8 cellular contexts compared by ENCODE assay signal in genomic region chr12:106773286-106773685, GRCh38. TPM values are rescaled to one million over a fixed set of nuclear protein-coding genes. Genes with fewer than 3 reads are reported as not detected.
DNase-seq lines count a peak whose midpoint lies in the region; ATAC-seq and TF ChIP-seq lines count a peak whose summit lies in the region.

No MANE protein-coding gene starts in this region.

- H3K9ac ChIP-seq in skeletal muscle tissue (ENCODE audit: low read depth in 1 of 3, low read length in 3 of 3): peak overlapping the region; percentile 94 to 98 (median 96)

- H3K9me3 ChIP-seq in T-helper 17 cell (ENCODE audit: control insufficient read depth, low read length, poor library complexity, severe bottlenecking) (no peaks in the 10 kb centered on the region), skeletal muscle tissue (ENCODE audit: control insufficient read depth in 3 of 3, low read length in 3 of 3) (no peaks in the 10 kb centered on the region)

- TF ChIP-seq CTCF in foreskin fibroblast (IDR thresholded peaks at IDR 0.05; ENCODE audit: low read depth, low read length): no peak

- peak overlapping the region; percentile 96 for H3K27ac Mint-ChIP-seq in T-helper 17 cell

- peaks cover 7% of the 10 kb centered on the region for H3K36me3 Mint-ChIP-seq in T-helper 17 cell (ENCODE audit: low read depth)

- H3K36me3 ChIP-seq in H7 (replicated peaks; ENCODE audit: control insufficient read depth, insufficient read depth, low read length): 0 out of 2 replicates have a peak, but pooled peaks cover 2% of the 10 kb centered on the region
- peaks cover 0 to 3% (median 0%) of the 10 kb centered on the region in 3 donors for H3K36me3 ChIP-seq in skeletal muscle tissue (ENCODE audit: control insufficient read depth in 3 of 3, insufficient read depth in 3 of 3, low read length in 3 of 3)

- DNase-seq in H7 (no peak), T-helper 17 cell (no peak), foreskin fibroblast (no peak), CD1c-positive myeloid dendritic cell (ENCODE audit: extremely low spot score) (no peak)

- peak overlapping the region; percentile 97 for H3K27ac ChIP-seq in skeletal muscle tissue (ENCODE audit: low read depth, low read length)

- ATAC-seq in T-helper 17 cell: no peak
- no peak for ATAC-seq in GM19035 (IDR thresholded peaks at IDR 0.05; ENCODE audit: unreplicated experiment)
- no peak for ATAC-seq in GM19351 (IDR thresholded peaks at IDR 0.05; ENCODE audit: unreplicated experiment)
- no peak for ATAC-seq in GM19397 (IDR thresholded peaks at IDR 0.05; ENCODE audit: unreplicated experiment)

- peaks cover 36% of the 10 kb centered on the region for H3K4me1 Mint-ChIP-seq in T-helper 17 cell

- no peaks in the 10 kb centered on the region for H3K27me3 Mint-ChIP-seq in T-helper 17 cell

- H3K4me3 ChIP-seq in H7 (ENCODE audit: insufficient read depth, low read depth, low read length): peak overlapping the region; percentile 66; the same call in 1 of the 2 replicates
- peak overlapping the region; percentile 86 to 99 for H3K4me3 ChIP-seq in foreskin fibroblast (ENCODE audit: low read depth in 1 of 2, low read length in 2 of 2)
- H3K4me3 ChIP-seq in skeletal muscle tissue (ENCODE audit: low read length in 3 of 3): peak overlapping the region; percentile 91 to 97 (median 94)

- peak overlapping the region; percentile 100 for H3K4me3 Mint-ChIP-seq in T-helper 17 cell

- H3K27me3 ChIP-seq in H7 (ENCODE audit: control insufficient read depth, insufficient read depth, low read length): no peaks in the 10 kb centered on the region
- H3K27me3 ChIP-seq in skeletal muscle tissue (ENCODE audit: control insufficient read depth in 3 of 3, insufficient read depth in 3 of 3, low read length in 3 of 3): no peaks in the 10 kb centered on the region

- peaks cover 14 to 21% (median 16%) of the 10 kb centered on the region in 3 donors for H3K4me1 ChIP-seq in skeletal muscle tissue (ENCODE audit: control insufficient read depth in 3 of 3, insufficient read depth in 3 of 3, low read length in 3 of 3)

RNA-seq across cellular contexts. Expression of gene RIC8B, which starts 1.2 kb away (rescaled TPM):
- total RNA-seq in H7 (2014; rRNA removed; shearing (Covaris generic)): 10.7 and 15.2 TPM in 2 replicates
- total RNA-seq in T-helper 17 cell (10 to 100 TPM; 12.8 to 19.9 TPM), skeletal muscle tissue (19.3 TPM)
